ENCODE assay signal across 12 cellular contexts in the genomic region with DNA sequence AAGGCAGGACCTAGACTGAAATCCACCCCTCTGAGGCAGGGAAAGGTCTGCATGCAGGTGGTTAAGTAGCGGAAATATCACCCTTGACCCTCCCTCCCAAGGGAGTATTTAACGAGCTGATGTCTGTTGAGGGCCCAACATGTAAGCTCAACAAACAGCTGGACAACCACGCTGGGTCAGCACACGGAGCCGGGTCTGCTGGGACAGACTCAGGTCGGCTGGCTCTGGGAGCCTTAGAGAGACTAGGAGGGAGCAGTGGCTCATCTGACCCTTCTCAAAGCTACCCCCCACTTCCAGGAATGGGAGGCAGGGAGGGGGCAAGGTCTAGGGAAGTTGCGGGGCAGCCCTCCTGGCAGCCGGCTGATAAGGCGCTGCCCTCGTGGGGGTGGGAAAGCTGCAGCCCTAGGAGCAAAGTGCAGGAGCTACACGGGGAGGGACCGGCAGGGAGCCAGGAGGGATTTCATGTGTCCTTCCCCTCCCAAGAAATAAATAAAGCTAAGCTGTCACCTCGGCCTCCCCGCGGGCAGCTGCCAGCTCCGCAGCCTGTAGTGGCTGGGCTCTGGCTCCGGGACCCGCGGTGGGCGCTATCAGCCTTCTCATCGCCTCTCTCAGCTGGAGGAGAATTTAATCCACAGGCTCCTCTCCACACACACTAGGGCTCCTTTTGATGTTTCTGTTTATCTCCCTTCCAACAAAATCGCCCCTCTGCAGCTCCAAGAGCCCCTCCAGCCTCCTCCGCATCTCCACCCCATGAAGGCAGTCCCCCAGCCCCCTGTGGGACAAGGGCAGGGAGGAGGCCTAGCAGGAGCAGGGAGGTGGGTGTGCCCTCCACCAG.
DNase-seq lines count a peak whose midpoint lies in the region; TF ChIP-seq lines count a peak whose summit lies in the region.
"Had no signal": no experiment of that assay in that cellular context is flagged by ENCODE, and none has a peak within 500 bp of the region (broad histone marks: within the 10 kb centered on the region; RNA-seq: fewer than 3 reads in every experiment).

No MANE protein-coding gene starts in this region.

- intact Hi-C loops in CD14-positive monocyte (cut with micrococcal nuclease): loop anchor here in 1 of 2 donors (5.0 kb wide), 1 partner anchor 54 kb away; no protein-coding TSS in a partner anchor
- intact Hi-C loops in colonic mucosa (cut with DNase I): no loop called here

- H3K4me3 Mint-ChIP-seq in CD14-positive monocyte (peak overlapping the region; percentile 72 to 88), nephron (peak overlapping the region in 1 of 3 experiments; percentile 17)

- peaks cover 69% of the 10 kb centered on the region for H3K4me1 Mint-ChIP-seq in CD14-positive monocyte
- peaks cover 43% of the 10 kb centered on the region for H3K4me1 Mint-ChIP-seq in nephron

- no peaks in the 10 kb centered on the region for H3K36me3 ChIP-seq in colonic mucosa

- peaks cover 14% of the 10 kb centered on the region for H3K4me1 ChIP-seq in colonic mucosa

- peak overlapping the region; percentile 60 to 66 for H3K9ac ChIP-seq in colonic mucosa (ENCODE audit: low read depth in 2 of 2, low read length in 2 of 2)
- H3K9ac ChIP-seq: parathyroid adenoma had no signal

- in situ Hi-C loops in KBM-7 (cut with MboI; ENCODE audit: low pct_unique_long_range_greater_than_20kb, low sequenced_read_pairs): no loop called here

- H3K36me3 Mint-ChIP-seq in CD14-positive monocyte (peaks cover 7 to 23% of the 10 kb centered on the region in 2 donors), nephron (ENCODE audit: low read depth) (no peaks in the 10 kb centered on the region)

- H3K4me3 ChIP-seq in colonic mucosa: no peak overlapping the region

- DNase-seq in CD14-positive monocyte (ENCODE audit: low spot score) (no peak), KBM-7 (peak; percentile 68), colonic mucosa (peak; percentile 92), DMS53 (lab: John Stamatoyannopoulos, UW) (no peak), occipital lobe (lab: John Stamatoyannopoulos, UW) (no peak)
- no peak for DNase-seq in activated CD4-positive, alpha-beta T cell treated with anti-CD3 and anti-CD28 coated beads for 1 hour
- DNase-seq in effector CD8-positive, alpha-beta T cell (lab: John Stamatoyannopoulos, UW): no peak
- DNase-seq: activated CD4-positive, alpha-beta T cell treated with anti-CD3 and anti-CD28 coated beads for 48 hours; activated gamma-delta T cell treated with Interleukin-2 at 50 U/mL for 16 hours; SHP77 treated with DMSO at 0.1 percent for 48 hours had no signal

- TF ChIP-seq CTCF in CD14-positive monocyte (IDR thresholded peaks at IDR 0.05) (no peak), colonic mucosa (IDR thresholded peaks at IDR 0.05) (no peak), nephron (IDR thresholded peaks at IDR 0.05; ENCODE audit: unreplicated experiment in 3 of 3) (no peak)

- H3K27ac ChIP-seq in colonic mucosa: peak overlapping the region; percentile 86
- H3K27ac ChIP-seq: parathyroid adenoma had no signal

- peak overlapping the region; percentile 88 to 98 (median 96) for H3K27ac Mint-ChIP-seq in CD14-positive monocyte
- H3K27ac Mint-ChIP-seq in nephron: peak overlapping the region in 2 of 3 experiments; percentile 65 to 76

- H3K9me3 ChIP-seq in colonic mucosa: no peaks in the 10 kb centered on the region

- H3K27me3 Mint-ChIP-seq in CD14-positive monocyte (ENCODE audit: low read depth in 3 of 3) (peaks cover 1 to 3% (median 2%) of the 10 kb centered on the region in 3 donors), nephron (ENCODE audit: low read depth) (peaks cover 24% of the 10 kb centered on the region)

- H3K27me3 ChIP-seq in colonic mucosa: no peaks in the 10 kb centered on the region

- H3K9me3 Mint-ChIP-seq in CD14-positive monocyte: peaks cover 0 to 19% (median 11%) of the 10 kb centered on the region in 7 donors
- no peaks in the 10 kb centered on the region for H3K9me3 Mint-ChIP-seq in nephron

Comparison
In these comparisons a context has a peak if more than half of its experiments do, and no peak if none do; other contexts are left out.
1. DNase-seq: peak in KBM-7 (single experiment) and colonic mucosa (single experiment); none in CD14-positive monocyte (single experiment), DMS53 (single experiment), activated CD4-positive, alpha-beta T cell treated with anti-CD3 and anti-CD28 coated beads for 1 hour (single experiment), occipital lobe (single experiment) and effector CD8-positive, alpha-beta T cell (single experiment).